In the genomic region with DNA sequence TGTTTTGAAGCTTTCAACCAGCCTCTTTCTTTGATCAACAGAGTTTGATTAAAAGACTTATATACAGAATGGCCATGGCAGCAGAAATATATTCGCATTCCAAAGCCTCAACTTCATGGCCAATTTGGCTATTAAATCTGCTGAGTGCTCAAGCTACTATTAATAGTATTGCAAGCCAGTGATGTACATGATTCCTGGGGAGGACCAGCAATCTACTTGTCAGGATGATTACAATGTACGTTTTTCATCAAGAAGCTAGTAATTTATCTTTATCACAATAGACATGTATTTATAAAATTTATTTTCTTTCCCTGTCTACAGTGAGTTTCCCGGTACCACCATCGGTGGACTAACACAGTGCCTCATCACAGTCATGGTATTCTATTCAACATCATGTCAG, we compare ENCODE assay signal across 5 cellular contexts.
"Had no signal": no experiment of that assay in that cellular context is flagged by ENCODE, and none has a peak within 500 bp of the region (broad histone marks: within the 10 kb centered on the region; RNA-seq: fewer than 3 reads in every experiment).

No MANE protein-coding gene starts in this region.

- H3K4me3 ChIP-seq: K562 had no signal

- H3K27ac ChIP-seq: HL-60 had no signal

- DNase-seq: IMR-90, KBM-7 had no signal

- ATAC-seq: HepG2, K562 had no signal
